34 cellular contexts compared by ENCODE assay signal in genomic region chr7:115235075-115235474, GRCh38.
"Had no signal": no experiment of that assay in that cellular context is flagged by ENCODE, and none has a peak within 500 bp of the region (broad histone marks: within the 10 kb centered on the region; RNA-seq: fewer than 3 reads in every experiment).

No MANE protein-coding gene starts in this region.

- H3K4me2 ChIP-seq: KMS-11 had no signal

- H3K4me3 ChIP-seq: ascending aorta, breast epithelium, Peyer's patch had no signal

- H3K9ac ChIP-seq: KMS-11 had no signal

- H3K4me1 ChIP-seq: breast epithelium had no signal

- H3K9me3 ChIP-seq: Peyer's patch had no signal

- H3K27me3 ChIP-seq: ascending aorta, breast epithelium, Peyer's patch had no signal

- ATAC-seq: activated CD8-positive, alpha-beta memory T cell treated with anti-CD3 and anti-CD28 coated beads, Interleukin-2, amount 10 ng/mL, durations not matched to agents 7 days and 5 days; PC-3; Right ventricle myocardium inferior had no signal

- DNase-seq: activated CD4-positive, alpha-beta memory T cell treated with anti-CD3 and anti-CD28 coated beads, Interleukin-2, amount 10 ng/mL, durations not matched to agents 7 days and 5 days; activated CD4-positive, alpha-beta T cell treated with anti-CD3 and anti-CD28 coated beads for 1 hour; activated CD4-positive, alpha-beta T cell treated with anti-CD3 and anti-CD28 coated beads for 48 hours; activated CD4-positive, CD25-positive, alpha-beta regulatory T cell; activated CD8-positive, alpha-beta memory T cell treated with anti-CD3 and anti-CD28 coated beads for 24 hours; activated CD8-positive, alpha-beta memory T cell treated with anti-CD3 and anti-CD28 coated beads, Interleukin-2, amount 10 ng/mL, durations not matched to agents 7 days and 5 days; activated CD8-positive, alpha-beta memory T cell treated with anti-CD3 and anti-CD28 coated beads, Interleukin-2, amount 50 U/mL, for 48 hours; activated gamma-delta T cell; activated naive CD4-positive, alpha-beta T cell treated with Interleukin-2 at 50 U/mL for 16 hours; activated naive CD8-positive, alpha-beta T cell treated with anti-CD3 and anti-CD28 coated beads, Interleukin-2, amount 10 ng/mL, durations not matched to agents 7 days and 5 days; activated T-cell treated with anti-CD3 and anti-CD28 coated beads, Interleukin-2, amount 50 U/mL, for 1 hour; amygdala; NCI-H1092 treated with DMSO at 0.1 percent for 48 hours; NCI-H1417; NCI-H146; NCI-H187; NCI-H2029 treated with DMSO at 0.1 percent for 48 hours; NCI-H2107; NCI-H2171; NCI-H510A; NCI-H526; NCI-H748 treated with DMSO at 0.1 percent for 48 hours; NK-92 treated with Interleukin-12 subunit alpha and Interleukin-12 subunit beta, amount 100 ng/mL, for 24 hours; PC-3; Peyer's patch; T1000; WERI-Rb-1 had no signal

- H3K27me3 Mint-ChIP-seq: activated CD4-positive, alpha-beta memory T cell treated with anti-CD3 and anti-CD28 coated beads, Interleukin-2, amount 10 ng/mL, durations not matched to agents 7 days and 5 days; activated CD8-positive, alpha-beta memory T cell treated with anti-CD3 and anti-CD28 coated beads, Interleukin-2, amount 10 ng/mL, durations not matched to agents 7 days and 5 days had no signal

- H3K27ac ChIP-seq: ascending aorta, breast epithelium, KMS-11, Peyer's patch, RWPE1 had no signal

- H3K4me1 Mint-ChIP-seq: activated naive CD8-positive, alpha-beta T cell treated with anti-CD3 and anti-CD28 coated beads, Interleukin-2, amount 10 ng/mL, durations not matched to agents 7 days and 5 days had no signal

- H3K36me3 Mint-ChIP-seq: activated naive CD4-positive, alpha-beta T cell treated with anti-CD3 and anti-CD28 coated beads, Interleukin-2, amount 50 U/mL, for 24 hours; activated naive CD8-positive, alpha-beta T cell treated with anti-CD3 and anti-CD28 coated beads, Interleukin-2, amount 10 ng/mL, durations not matched to agents 7 days and 5 days had no signal

- H3K36me3 ChIP-seq: ascending aorta, breast epithelium, Peyer's patch, WERI-Rb-1 had no signal

- H3K4me3 Mint-ChIP-seq: activated CD4-positive, alpha-beta memory T cell treated with anti-CD3 and anti-CD28 coated beads, Interleukin-2, amount 10 ng/mL, durations not matched to agents 7 days and 5 days; activated CD8-positive, alpha-beta memory T cell treated with anti-CD3 and anti-CD28 coated beads, Interleukin-2, amount 10 ng/mL, durations not matched to agents 7 days and 5 days; activated naive CD4-positive, alpha-beta T cell treated with anti-CD3 and anti-CD28 coated beads, Interleukin-2, amount 50 U/mL, for 24 hours; activated naive CD8-positive, alpha-beta T cell treated with anti-CD3 and anti-CD28 coated beads, Interleukin-2, amount 10 ng/mL, durations not matched to agents 7 days and 5 days had no signal

- H3K27ac Mint-ChIP-seq: activated CD4-positive, alpha-beta memory T cell treated with anti-CD3 and anti-CD28 coated beads, Interleukin-2, amount 10 ng/mL, durations not matched to agents 7 days and 5 days; activated CD8-positive, alpha-beta memory T cell treated with anti-CD3 and anti-CD28 coated beads, Interleukin-2, amount 10 ng/mL, durations not matched to agents 7 days and 5 days; activated naive CD4-positive, alpha-beta T cell treated with anti-CD3 and anti-CD28 coated beads, Interleukin-2, amount 50 U/mL, for 24 hours; activated naive CD8-positive, alpha-beta T cell treated with anti-CD3 and anti-CD28 coated beads, Interleukin-2, amount 10 ng/mL, durations not matched to agents 7 days and 5 days; activated T-helper 2 cell treated with anti-CD3 and anti-CD28 coated beads, Interferon-gamma antibody, Interleukin-2, Interleukin-4, amounts not matched to agents 10 μg/mL and 5 μg/mL and 100 μg/mL, durations not matched to agents 14 hours and 24 hours and 36 hours had no signal
